ENCODE assay signal across 16 cellular contexts in the genomic region with DNA sequence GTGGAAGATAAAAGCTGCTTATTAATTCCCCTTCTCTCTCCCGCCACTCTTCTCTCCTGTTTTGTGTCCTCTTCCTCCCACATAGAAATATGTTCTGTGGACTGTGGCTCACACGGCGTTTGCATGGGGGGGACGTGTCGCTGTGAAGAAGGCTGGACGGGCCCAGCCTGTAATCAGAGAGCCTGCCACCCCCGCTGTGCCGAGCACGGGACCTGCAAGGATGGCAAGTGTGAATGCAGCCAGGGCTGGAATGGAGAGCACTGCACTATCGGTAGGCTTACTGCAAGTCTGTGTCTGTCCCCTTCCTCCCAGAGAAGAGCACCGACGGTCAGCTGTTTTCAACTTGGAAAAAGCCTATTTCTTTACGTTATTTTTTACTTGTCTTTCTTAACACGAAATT.
DNase-seq lines count a peak whose midpoint lies in the region; ATAC-seq, FAIRE-seq and TF ChIP-seq lines count a peak whose summit lies in the region.
"Had no signal": no experiment of that assay in that cellular context is flagged by ENCODE, and none has a peak within 500 bp of the region (broad histone marks: within the 10 kb centered on the region; RNA-seq: fewer than 3 reads in every experiment).

No MANE protein-coding gene starts in this region.

- H2AK5ac ChIP-seq in H9 (ENCODE audit: insufficient read length, low read length) = no peak overlapping the region

- no peaks in the 10 kb centered on the region for H3K4me1 ChIP-seq in H9 (ENCODE audit: insufficient read depth, low read length)
- peaks cover 3% of the 10 kb centered on the region for H3K4me1 ChIP-seq in endodermal cell (ENCODE audit: control insufficient read depth, insufficient read depth, low read length)
- no peaks in the 10 kb centered on the region for H3K4me1 ChIP-seq in kidney (ENCODE audit: control insufficient read depth in 1 of 2, insufficient read depth in 1 of 2, low read depth in 1 of 2, low read length in 2 of 2)
- no peaks in the 10 kb centered on the region for H3K4me1 ChIP-seq in small intestine (ENCODE audit: control insufficient read depth in 2 of 2, insufficient read depth in 1 of 2, low read depth in 1 of 2, low read length in 1 of 2)

- H3T11ph ChIP-seq in H9 (ENCODE audit: low read length) = no peak overlapping the region

- no peaks in the 10 kb centered on the region for H3K27me3 ChIP-seq in H9 (ENCODE audit: insufficient read depth, low read length)
- H3K27me3 ChIP-seq in endodermal cell (ENCODE audit: control insufficient read depth, insufficient read depth, low read length, poor library complexity, severe bottlenecking) = no peaks in the 10 kb centered on the region
- no peaks in the 10 kb centered on the region for H3K27me3 ChIP-seq in small intestine (ENCODE audit: control insufficient read depth in 2 of 2, insufficient read depth in 2 of 2, low read length in 2 of 2)

- no peak overlapping the region for H4K5ac ChIP-seq in H9 (ENCODE audit: insufficient read length, low read depth, low read length)

- peaks cover 6 to 9% (median 7%) of the 10 kb centered on the region in 3 experiments; a peak in 6 of 7 replicates for H3K36me3 Mint-ChIP-seq in H9 (ENCODE audit: insufficient read depth in 1 of 3, low read depth in 3 of 3)
- H3K36me3 Mint-ChIP-seq in endodermal cell (ENCODE audit: low read depth) = peaks cover 10% of the 10 kb centered on the region
- no peaks in the 10 kb centered on the region for H3K36me3 Mint-ChIP-seq in activated T-cell treated with anti-CD3 and anti-CD28 coated beads, Interleukin-2, amount 50 U/mL, for 72 hours (ENCODE audit: insufficient read depth in 2 of 2)

- no peak overlapping the region for H3K27ac ChIP-seq in H9 (ENCODE audit: insufficient read length, low read depth, low read length)
- H3K27ac ChIP-seq in endodermal cell (ENCODE audit: low read depth, low read length) = no peak overlapping the region
- no peak overlapping the region for H3K27ac ChIP-seq in kidney (ENCODE audit: low read depth in 2 of 2, low read length in 2 of 2)
- H3K27ac ChIP-seq in small intestine (ENCODE audit: low read depth in 1 of 2, low read length in 1 of 2) = no peak overlapping the region

- no peaks in the 10 kb centered on the region for H3K79me1 ChIP-seq in H9 (ENCODE audit: insufficient read depth, low read depth, low read length, poor library complexity, severe bottlenecking)

- WGBS in H9 (ENCODE audit: extremely low coverage, insufficient read length, low lambda C conversion rate) = no CpG with 5 or more reads among the region's 14 CpGs
- WGBS in endodermal cell (ENCODE audit: insufficient coverage in 1 of 2, insufficient read length in 1 of 2), 2 experiments = 43 to 76% methylated on average over 9 to 14 of the region's 14 CpGs
- 80 to 91% (median 90%) methylated on average over 14 of the region's 14 CpGs for WGBS in small intestine, 3 donors

- ATAC-seq in activated T-cell treated with anti-CD3 and anti-CD28 coated beads, Interleukin-2, amount 50 U/mL, for 72 hours (replicated peaks in 1 of 2) = no peak
- ATAC-seq in GM18858 (IDR thresholded peaks at IDR 0.05; ENCODE audit: unreplicated experiment) = no peak

- no peak overlapping the region for H2AFZ ChIP-seq in H9 (ENCODE audit: low read length)

- no peak overlapping the region for H3K18ac ChIP-seq in H9 (ENCODE audit: insufficient read length, low read depth, low read length)

- no peak overlapping the region for H3K4ac ChIP-seq in H9 (ENCODE audit: low read depth, low read length)

- H3K14ac ChIP-seq in H9 (ENCODE audit: insufficient read depth, low read length) = no peak overlapping the region; the same call in 1 of the 2 replicates

- H4K20me1 ChIP-seq in H9 (ENCODE audit: control insufficient read depth, insufficient read depth, insufficient read length) = no peaks in the 10 kb centered on the region

- intact Hi-C loops in kidney (cut with DNase I) = no loop called here

- no peak overlapping the region for H3K4me2 ChIP-seq in H9 (ENCODE audit: insufficient read depth, insufficient read length, low read length)

- H3K36me3 ChIP-seq in endodermal cell (ENCODE audit: control insufficient read depth, insufficient read depth, low read length) (peaks cover 14% of the 10 kb centered on the region), kidney (ENCODE audit: control insufficient read depth in 1 of 2, insufficient read depth in 2 of 2, low read length in 2 of 2) (no peaks in the 10 kb centered on the region), small intestine (ENCODE audit: control insufficient read depth in 2 of 2, insufficient read depth in 2 of 2, low read length in 2 of 2) (no peaks in the 10 kb centered on the region)

- H3K27ac Mint-ChIP-seq in H9 (peak overlapping the region in 1 of 3 experiments; percentile 81; a peak in 1 of 7 replicates), endodermal cell (no peak overlapping the region)
- no peak overlapping the region for H3K27ac Mint-ChIP-seq in activated T-cell treated with anti-CD3 and anti-CD28 coated beads, Interleukin-2, amount 50 U/mL, for 72 hours
- H3K27ac Mint-ChIP-seq: B cell; CD4-positive, alpha-beta T cell had no signal

- no peak overlapping the region for H2BK12ac ChIP-seq in H9 (ENCODE audit: insufficient read length, low read depth, low read length)

- H3K27me3 Mint-ChIP-seq in H9 (ENCODE audit: low read depth) (no peaks in the 10 kb centered on the region), endodermal cell (ENCODE audit: insufficient read depth) (no peaks in the 10 kb centered on the region)
- no peaks in the 10 kb centered on the region for H3K27me3 Mint-ChIP-seq in activated T-cell treated with anti-CD3 and anti-CD28 coated beads, Interleukin-2, amount 50 U/mL, for 72 hours (ENCODE audit: low read depth)

- H2BK15ac ChIP-seq in H9 (ENCODE audit: low read depth, low read length) = no peak overlapping the region

- no peak overlapping the region for H3K4me3 ChIP-seq in endodermal cell (ENCODE audit: low read length)
- H3K4me3 ChIP-seq in kidney (ENCODE audit: low read length in 2 of 2) = no peak overlapping the region
- no peak overlapping the region for H3K4me3 ChIP-seq in small intestine (ENCODE audit: low read depth in 1 of 2, low read length in 2 of 2)

- H3K23me2 ChIP-seq in H9 (ENCODE audit: insufficient read length, low read depth, low read length, poor library complexity, severe bottlenecking) = no peaks in the 10 kb centered on the region

- no peaks in the 10 kb centered on the region for H3K9me3 ChIP-seq in H9 (ENCODE audit: control insufficient read depth, low read depth, low read length)
- no peaks in the 10 kb centered on the region for H3K9me3 ChIP-seq in endodermal cell (ENCODE audit: control insufficient read depth, low read length)
- no peaks in the 10 kb centered on the region for H3K9me3 ChIP-seq in kidney (ENCODE audit: control insufficient read depth in 1 of 2, low read length in 2 of 2)
- no peaks in the 10 kb centered on the region for H3K9me3 ChIP-seq in small intestine (ENCODE audit: control insufficient read depth, low read depth)

- H3K23ac ChIP-seq in H9 (ENCODE audit: insufficient read length, low read depth, low read length) = no peak overlapping the region

- H3K4me3 Mint-ChIP-seq in H9 (no peak overlapping the region), endodermal cell (no peak overlapping the region)
- H3K4me3 Mint-ChIP-seq in activated T-cell treated with anti-CD3 and anti-CD28 coated beads, Interleukin-2, amount 50 U/mL, for 72 hours = no peak overlapping the region
- H3K4me3 Mint-ChIP-seq: B cell; CD4-positive, alpha-beta T cell had no signal

- H3K4me1 Mint-ChIP-seq in H9 (peaks cover 4% of the 10 kb centered on the region in 2 experiments; a peak in 3 of 4 replicates), endodermal cell (peaks cover 8% of the 10 kb centered on the region)
- H3K4me1 Mint-ChIP-seq in activated T-cell treated with anti-CD3 and anti-CD28 coated beads, Interleukin-2, amount 50 U/mL, for 72 hours (ENCODE audit: low read depth) = no peaks in the 10 kb centered on the region
- H3K4me1 Mint-ChIP-seq: B cell had no signal

- no peak overlapping the region for H2BK120ac ChIP-seq in H9 (ENCODE audit: low read depth, low read length, poor library complexity, severe bottlenecking)

- no peak overlapping the region for H4K91ac ChIP-seq in H9 (ENCODE audit: insufficient read length, low read depth, low read length)

- no peak for TF ChIP-seq CTCF in H9 (conservative IDR thresholded peaks at IDR 0.05)
- no peak for TF ChIP-seq CTCF in endodermal cell (conservative IDR thresholded peaks at IDR 0.05)
- TF ChIP-seq CTCF in kidney (IDR thresholded peaks at IDR 0.05; ENCODE audit: borderline replicate concordance, extremely low read depth, insufficient read depth) = no peak

- no peak overlapping the region for H4K8ac ChIP-seq in H9 (replicated peaks; ENCODE audit: insufficient read length, low read depth, low read length)

- H3K9ac ChIP-seq in H9 (ENCODE audit: extremely low read depth, insufficient read length, low read length) (no peak overlapping the region), endodermal cell (ENCODE audit: extremely low read depth, low read length, poor library complexity, severe bottlenecking) (no peak overlapping the region), kidney (ENCODE audit: low read length in 2 of 2) (no peak overlapping the region)

- H3K79me2 ChIP-seq in H9 (ENCODE audit: insufficient read depth, low read length) = no peaks in the 10 kb centered on the region

- H3K56ac ChIP-seq in H9 (ENCODE audit: insufficient read length, low read depth, low read length) = no peak overlapping the region

- H3K9me3 Mint-ChIP-seq in H9 = no peaks in the 10 kb centered on the region
- no peaks in the 10 kb centered on the region for H3K9me3 Mint-ChIP-seq in endodermal cell
- H3K9me3 Mint-ChIP-seq in activated T-cell treated with anti-CD3 and anti-CD28 coated beads, Interleukin-2, amount 50 U/mL, for 72 hours = no peaks in the 10 kb centered on the region
- H3K9me3 Mint-ChIP-seq: CD4-positive, alpha-beta T cell had no signal

- FAIRE-seq in kidney (lab: Jason Lieb, UNC) = no peak
- FAIRE-seq in small intestine (lab: Jason Lieb, UNC) = no peak
- FAIRE-seq: A204.1, G401.6, GM12891 had no signal

- DNase-seq in H9 (peak; percentile 40), endodermal cell (peak; percentile 76), kidney (peak; percentile 37), small intestine (no peak), RKO (ENCODE audit: low spot score) (no peak)
- DNase-seq in activated T-cell treated with anti-CD3 and anti-CD28 coated beads, Interleukin-2, amount 50 U/mL, for 72 hours = no peak
- DNase-seq: C1 segment of cervical spinal cord; Calu3; CD4-positive, alpha-beta T cell; DMS79; IMR-90 had no signal

- no peak overlapping the region for H2BK5ac ChIP-seq in H9 (ENCODE audit: insufficient read length, low read length)

- no peak overlapping the region for H2BK20ac ChIP-seq in H9 (ENCODE audit: low read depth, low read length, poor library complexity, severe bottlenecking)

Comparison
In these comparisons a context has a peak if more than half of its experiments do, and no peak if none do; other contexts are left out.
1. DNase-seq: peak in H9 (single experiment), endodermal cell (single experiment) and kidney (single experiment); none in small intestine (single experiment), activated T-cell treated with anti-CD3 and anti-CD28 coated beads, Interleukin-2, amount 50 U/mL, for 72 hours (0 of 2) and RKO (single experiment).